ENCODE assay signal across 22 cellular contexts in the genomic region with DNA sequence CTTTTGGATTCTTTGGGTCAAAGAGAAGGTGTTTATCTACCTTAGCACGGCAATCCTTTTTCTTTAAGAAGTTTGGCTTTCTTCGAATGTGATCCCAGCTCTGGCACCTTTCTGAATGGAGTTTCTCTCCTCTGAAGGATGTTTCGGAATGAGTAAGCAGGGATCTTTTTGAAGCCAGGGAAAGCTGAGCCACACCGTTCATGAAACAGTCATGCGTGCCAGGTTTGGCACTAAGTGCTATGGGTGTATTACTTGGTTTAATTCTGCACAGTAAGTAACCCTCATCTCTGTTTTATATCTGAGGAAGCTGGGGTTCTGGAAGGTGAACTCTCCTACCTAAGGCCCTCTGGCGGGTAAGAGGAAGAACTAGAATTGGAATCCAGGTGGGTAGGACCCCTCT.
"Had no signal": no experiment of that assay in that cellular context is flagged by ENCODE, and none has a peak within 500 bp of the region (broad histone marks: within the 10 kb centered on the region; RNA-seq: fewer than 3 reads in every experiment).

No MANE protein-coding gene starts in this region.

- H3K4me3 Mint-ChIP-seq: activated CD4-positive, alpha-beta memory T cell treated with anti-CD3 and anti-CD28 coated beads for 36 hours; activated naive CD4-positive, alpha-beta T cell treated with anti-CD3 and anti-CD28 coated beads, Interleukin-2, amount 10 ng/mL, durations not matched to agents 7 days and 5 days; activated naive CD8-positive, alpha-beta T cell treated with anti-CD3 and anti-CD28 coated beads, Interleukin-2, amount 50 U/mL, for 24 hours; natural killer cell; T-helper 1 cell treated with Interleukin-12 subunit alpha and Interleukin-12 subunit beta and Interleukin-4 antibody, amounts not matched to agents 30 μg/mL and 1 μg/mL, for 36 hours had no signal

- H3K4me3 ChIP-seq: cardiac muscle cell, left ventricle myocardium inferior, prostate gland, right atrium auricular region, transverse colon, uterus had no signal

- H3K27ac Mint-ChIP-seq: activated CD4-positive, alpha-beta memory T cell treated with anti-CD3 and anti-CD28 coated beads for 36 hours; activated naive CD4-positive, alpha-beta T cell treated with anti-CD3 and anti-CD28 coated beads, Interleukin-2, amount 10 ng/mL, durations not matched to agents 7 days and 5 days; natural killer cell; T-helper 1 cell treated with Interleukin-12 subunit alpha and Interleukin-12 subunit beta and Interleukin-4 antibody, amounts not matched to agents 30 μg/mL and 1 μg/mL, for 36 hours had no signal

- H3K27ac ChIP-seq: cardiac muscle cell, left ventricle myocardium inferior, prostate gland, right atrium auricular region, transverse colon had no signal

- H3K36me3 ChIP-seq: cardiac muscle cell, left ventricle myocardium inferior, prostate gland, right atrium auricular region, transverse colon, uterus had no signal

- H3K27me3 Mint-ChIP-seq: activated CD4-positive, alpha-beta memory T cell treated with anti-CD3 and anti-CD28 coated beads for 36 hours; activated naive CD4-positive, alpha-beta T cell treated with anti-CD3 and anti-CD28 coated beads, Interleukin-2, amount 10 ng/mL, durations not matched to agents 7 days and 5 days; activated naive CD8-positive, alpha-beta T cell treated with anti-CD3 and anti-CD28 coated beads, Interleukin-2, amount 50 U/mL, for 24 hours had no signal

- H3K9me3 Mint-ChIP-seq: activated CD4-positive, alpha-beta memory T cell treated with anti-CD3 and anti-CD28 coated beads for 36 hours; activated naive CD4-positive, alpha-beta T cell treated with anti-CD3 and anti-CD28 coated beads, Interleukin-2, amount 10 ng/mL, durations not matched to agents 7 days and 5 days; activated naive CD8-positive, alpha-beta T cell treated with anti-CD3 and anti-CD28 coated beads, Interleukin-2, amount 50 U/mL, for 24 hours; natural killer cell; T-helper 1 cell treated with Interleukin-12 subunit alpha and Interleukin-12 subunit beta and Interleukin-4 antibody, amounts not matched to agents 30 μg/mL and 1 μg/mL, for 36 hours had no signal

- H3K9me3 ChIP-seq: left ventricle myocardium inferior, prostate gland, right atrium auricular region, transverse colon, uterus had no signal

- H3K4me1 ChIP-seq: prostate gland had no signal

- H3K36me3 Mint-ChIP-seq: activated CD4-positive, alpha-beta memory T cell treated with anti-CD3 and anti-CD28 coated beads for 36 hours; natural killer cell had no signal

- H3K27me3 ChIP-seq: cardiac muscle cell, right atrium auricular region, transverse colon, uterus had no signal

- DNase-seq: activated CD4-positive, alpha-beta memory T cell treated with anti-CD3 and anti-CD28 coated beads for 36 hours; activated CD4-positive, alpha-beta T cell treated with anti-CD3 and anti-CD28 coated beads for 48 hours; activated effector memory CD4-positive, alpha-beta T cell treated with anti-CD3 and anti-CD28 coated beads, Interleukin-2, amount 50 U/mL, for 16 hours; activated naive CD4-positive, alpha-beta T cell treated with anti-CD3 and anti-CD28 coated beads, Interleukin-2, amount 10 ng/mL, durations not matched to agents 7 days and 5 days; activated naive CD8-positive, alpha-beta T cell treated with anti-CD3 and anti-CD28 coated beads, Interleukin-2, amount 50 U/mL, for 24 hours; activated T-cell treated with anti-CD3 and anti-CD28 coated beads for 4 hours; cortex of kidney; glutamatergic neuron; hippocampal formation; kidney glomerular epithelial cell; left ventricle myocardium inferior; mammary epithelial cell; midbrain; natural killer cell; stimulated activated CD4-positive, alpha-beta T cell treated with anti-CD3 and anti-CD28 coated beads, Interleukin-4, amount 100 ng/mL, for 24 hours; stimulated activated naive CD8-positive, alpha-beta T cell treated with anti-CD3 and anti-CD28 coated beads, Interleukin-15, Interleukin-2, amounts not matched to agents 100 U/mL and 50 U/mL, for 24 hours; transverse colon; uterus had no signal
